Comparison of ENCODE assay signal across 15 cellular contexts in the genomic region with DNA sequence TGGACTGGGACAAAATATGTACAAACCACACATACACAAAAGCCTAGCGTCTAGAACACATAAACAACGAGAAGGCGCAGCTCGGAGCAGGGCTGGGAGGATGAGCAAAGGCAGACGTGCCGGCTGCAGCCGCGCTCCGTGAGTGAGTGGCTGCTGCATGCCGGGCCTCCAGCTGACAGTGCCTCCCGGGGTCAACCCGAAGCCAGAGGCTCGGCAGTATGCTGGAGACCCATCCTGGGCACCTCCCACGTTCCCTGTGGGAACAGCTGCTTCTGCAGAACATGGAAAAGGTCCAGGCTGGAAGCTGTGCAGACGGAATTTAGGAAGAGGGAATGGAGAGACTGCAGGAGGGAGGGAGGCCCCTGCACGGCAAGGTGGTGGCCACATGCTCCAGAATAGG. TPM values are rescaled to one million over a fixed set of nuclear protein-coding genes. Genes with fewer than 3 reads are reported as not detected.
DNase-seq lines count a peak whose midpoint lies in the region; ATAC-seq and TF ChIP-seq lines count a peak whose summit lies in the region.
"Had no signal": no experiment of that assay in that cellular context is flagged by ENCODE, and none has a peak within 500 bp of the region (broad histone marks: within the 10 kb centered on the region; RNA-seq: fewer than 3 reads in every experiment).

No MANE protein-coding gene starts in this region.

- TF ChIP-seq CTCF in GM23338 (conservative IDR thresholded peaks at IDR 0.05; ENCODE audit: low read depth in 2 of 2) = no peak
- no peak for TF ChIP-seq CTCF in WTC11 (IDR thresholded peaks at IDR 0.05)
- TF ChIP-seq CTCF in liver (IDR thresholded peaks at IDR 0.05; ENCODE audit: low read depth, low read length, missing input control) = no peak

- H4K20me1 ChIP-seq in GM23338 (replicated peaks; ENCODE audit: insufficient read depth) = no peaks in the 10 kb centered on the region; the same call in 1 of the 2 replicates

- H3K27ac ChIP-seq in ACC112 (ENCODE audit: low read depth, low read length) (no peak overlapping the region), GM23338 (ENCODE audit: low read depth) (no peak overlapping the region), liver (ENCODE audit: low read depth in 1 of 2, low read length in 2 of 2) (peak overlapping the region in 1 of 2 donors; percentile 41)
- H3K27ac ChIP-seq: thoracic aorta had no signal

- no peaks in the 10 kb centered on the region for H3K36me3 ChIP-seq in ACC112 (ENCODE audit: insufficient read depth, low read length)
- no peaks in the 10 kb centered on the region for H3K36me3 ChIP-seq in GM23338 (ENCODE audit: insufficient read depth)
- no peaks in the 10 kb centered on the region for H3K36me3 ChIP-seq in liver (ENCODE audit: control insufficient read depth in 4 of 4, insufficient read depth in 3 of 4, low read depth in 1 of 4, low read length in 3 of 4)
- H3K36me3 ChIP-seq: thoracic aorta had no signal

- H3K27ac Mint-ChIP-seq in GM23338 (no peak overlapping the region), WTC11 (peak overlapping the region; percentile 84)

- peaks cover 6% of the 10 kb centered on the region; the same call in 1 of the 2 replicates for H3F3A ChIP-seq in GM23338 (replicated peaks; ENCODE audit: low read depth)

- H3K4me3 Mint-ChIP-seq in GM23338 = no peak overlapping the region
- no peak overlapping the region for H3K4me3 Mint-ChIP-seq in WTC11

- H3K4me3 ChIP-seq in ACC112 (ENCODE audit: low read depth, low read length) = peak overlapping the region; percentile 36; the same call in 1 of the 2 replicates
- H3K4me3 ChIP-seq in GM23338 = no peak overlapping the region
- no peak overlapping the region for H3K4me3 ChIP-seq in liver (ENCODE audit: low read depth in 1 of 3, low read length in 3 of 3)
- H3K4me3 ChIP-seq: thoracic aorta had no signal

- H3K9me3 Mint-ChIP-seq in GM23338 (peaks cover 19% of the 10 kb centered on the region), WTC11 (no peaks in the 10 kb centered on the region; the same call in 1 of the 2 replicates)
- H3K9me3 Mint-ChIP-seq: CD4-positive, alpha-beta memory T cell; IgD-negative memory B cell had no signal

- WGBS in liver = 85% methylated on average over 16 of the region's 16 CpGs

- H3K4me1 ChIP-seq in ACC112 (ENCODE audit: control insufficient read depth, insufficient read depth, low read length, unreplicated experiment) (peaks cover 27% of the 10 kb centered on the region), GM23338 (ENCODE audit: insufficient read depth) (peaks cover 11% of the 10 kb centered on the region), liver (ENCODE audit: control insufficient read depth in 4 of 4, insufficient read depth in 4 of 4, low read length in 3 of 4) (peaks cover 6 to 28% (median 23%) of the 10 kb centered on the region in 4 donors)

- no peak overlapping the region for H3K4me2 ChIP-seq in GM23338

- H3K79me2 ChIP-seq in ACC112 (ENCODE audit: control insufficient read depth, insufficient read depth, low read length, unreplicated experiment) = no peaks in the 10 kb centered on the region
- peaks cover 21% of the 10 kb centered on the region for H3K79me2 ChIP-seq in GM23338 (replicated peaks; ENCODE audit: insufficient read depth)

- no peak overlapping the region for H3K9ac ChIP-seq in liver (ENCODE audit: low read depth in 1 of 2, low read length in 2 of 2)

- ATAC-seq in GM23338 = peak; percentile 4; the same call in 1 of the 3 replicates
- no peak for ATAC-seq in WTC11
- ATAC-seq: HCT116 had no signal

- CTCF ChIA-PET in WTC11 (lab: Charles Lee) = interaction anchor here (1.6 to 1.7 kb wide), 2 partner anchors 25 to 47 kb away, joined by 6 to 11 read pairs; no protein-coding TSS in a partner anchor

- H2AFZ ChIP-seq in ACC112 (ENCODE audit: low read length, unreplicated experiment) (no peak overlapping the region), GM23338 (no peak overlapping the region)

- H3K27me3 ChIP-seq in ACC112 (ENCODE audit: insufficient read depth, low read length) (no peaks in the 10 kb centered on the region), GM23338 (ENCODE audit: insufficient read depth) (no peaks in the 10 kb centered on the region), liver (ENCODE audit: control insufficient read depth in 4 of 4, insufficient read depth in 4 of 4, low read length in 3 of 4) (no peaks in the 10 kb centered on the region)

- peaks cover 31% of the 10 kb centered on the region for H3K4me1 Mint-ChIP-seq in GM23338
- peaks cover 25% of the 10 kb centered on the region for H3K4me1 Mint-ChIP-seq in WTC11

- H3K9me2 ChIP-seq in GM23338 (ENCODE audit: insufficient read depth) = no peaks in the 10 kb centered on the region

- H3K36me3 Mint-ChIP-seq in GM23338 (ENCODE audit: low read depth) = peaks cover 15% of the 10 kb centered on the region
- peaks cover 5% of the 10 kb centered on the region for H3K36me3 Mint-ChIP-seq in WTC11
- H3K36me3 Mint-ChIP-seq: CD4-positive, alpha-beta memory T cell; IgD-negative memory B cell had no signal

- no peaks in the 10 kb centered on the region for H3K9me3 ChIP-seq in liver (ENCODE audit: control insufficient read depth in 4 of 4, low read length in 3 of 4)
- H3K9me3 ChIP-seq: thoracic aorta had no signal

- POLR2A ChIA-PET in WTC11 (lab: Charles Lee) = no interaction called here

- H3K27me3 Mint-ChIP-seq in GM23338 (ENCODE audit: insufficient read depth, low read depth, poor library complexity) (peaks cover 1% of the 10 kb centered on the region), WTC11 (ENCODE audit: low read depth) (no peaks in the 10 kb centered on the region)
- H3K27me3 Mint-ChIP-seq: CD4-positive, alpha-beta memory T cell had no signal

- no peak for DNase-seq in GM23338 (ENCODE audit: low spot score)
- DNase-seq in WTC11 (ENCODE audit: low spot score) = no peak
- no peak for DNase-seq in stimulated activated CD4-positive, alpha-beta T cell treated with anti-CD3 and anti-CD28 coated beads, Interleukin-4, amount 100 ng/mL, for 1 hour
- DNase-seq in effector CD8-positive, alpha-beta T cell (lab: John Stamatoyannopoulos, UW) = no peak
- no peak for DNase-seq in AML-193 (lab: John Stamatoyannopoulos, UW)
- DNase-seq in activated CD4-positive, alpha-beta T cell treated with anti-CD3 and anti-CD28 coated beads, Interleukin-2, amount 50 U/mL, for 4 hours = no peak
- DNase-seq: activated CD4-positive, CD25-positive, alpha-beta regulatory T cell treated with anti-CD3 and anti-CD28 coated beads, Interleukin-2, amount 50 U/mL, for 72 hours; CD4-positive, alpha-beta memory T cell; stimulated activated CD4-positive, alpha-beta T cell treated with anti-CD3 and anti-CD28 coated beads, Interleukin-2, amount 100 ng/mL, for 48 hours had no signal

- no peak for TF ChIP-seq RAD21 in liver (IDR thresholded peaks at IDR 0.05)

TF ChIP-seq in GM23338, 12 proteins besides CTCF, POLR2A, EP300 and RAD21 (continues in another document):
- TF ChIP-seq STAT1 (IDR thresholded peaks at IDR 0.05; ENCODE audit: unreplicated experiment) = no peak
- no peak for TF ChIP-seq EZH2 (IDR thresholded peaks at IDR 0.05; ENCODE audit: low read depth, unreplicated experiment)
- TF ChIP-seq POLR2AphosphoS5 (IDR thresholded peaks at IDR 0.05; ENCODE audit: low read depth) = no peak

TF ChIP-seq in WTC11, 78 proteins besides CTCF, POLR2A, EP300 and RAD21 (continues in another document):
- TF ChIP-seq, protein P1, sequence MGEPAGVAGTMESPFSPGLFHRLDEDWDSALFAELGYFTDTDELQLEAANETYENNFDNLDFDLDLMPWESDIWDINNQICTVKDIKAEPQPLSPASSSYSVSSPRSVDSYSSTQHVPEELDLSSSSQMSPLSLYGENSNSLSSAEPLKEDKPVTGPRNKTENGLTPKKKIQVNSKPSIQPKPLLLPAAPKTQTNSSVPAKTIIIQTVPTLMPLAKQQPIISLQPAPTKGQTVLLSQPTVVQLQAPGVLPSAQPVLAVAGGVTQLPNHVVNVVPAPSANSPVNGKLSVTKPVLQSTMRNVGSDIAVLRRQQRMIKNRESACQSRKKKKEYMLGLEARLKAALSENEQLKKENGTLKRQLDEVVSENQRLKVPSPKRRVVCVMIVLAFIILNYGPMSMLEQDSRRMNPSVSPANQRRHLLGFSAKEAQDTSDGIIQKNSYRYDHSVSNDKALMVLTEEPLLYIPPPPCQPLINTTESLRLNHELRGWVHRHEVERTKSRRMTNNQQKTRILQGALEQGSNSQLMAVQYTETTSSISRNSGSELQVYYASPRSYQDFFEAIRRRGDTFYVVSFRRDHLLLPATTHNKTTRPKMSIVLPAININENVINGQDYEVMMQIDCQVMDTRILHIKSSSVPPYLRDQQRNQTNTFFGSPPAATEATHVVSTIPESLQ (CRISPR knock-in tag; IDR thresholded peaks at IDR 0.05) = no peak
- no peak for TF ChIP-seq ZNF121 (CRISPR knock-in tag; IDR thresholded peaks at IDR 0.05)

TF ChIP-seq in liver, 16 proteins besides CTCF, POLR2A, EP300 and RAD21:
- peak in 1 of 2 donors; percentile 28 for TF ChIP-seq RXRA (IDR thresholded peaks at IDR 0.05)
- no peak for TF ChIP-seq HNF4A (conservative IDR thresholded peaks at IDR 0.05)
- peak; percentile 29 for TF ChIP-seq SP1 (IDR thresholded peaks at IDR 0.05)
- TF ChIP-seq NR2F2 (IDR thresholded peaks at IDR 0.05) = peak; percentile 32

RNA-seq across cellular contexts. Expression of gene GPR146, which starts 3.6 kb away (rescaled TPM):
- 0.16 and 0.28 TPM in 2 replicates for total RNA-seq in GM23338 (2014; rRNA removed; shearing (Covaris generic))
- polyA plus RNA-seq in GM23338 (2016; fragmentation: Nextera tagmentation; extraction: Ambion mirVana) (0.37 TPM in 1 of 2 replicates, not detected in the other), liver (10 to 100 TPM; 15.5 to 25.4 TPM)
- total RNA-seq in WTC11 (2021) (0.87 to 1.1 TPM (median 0.92 TPM) in 3 replicates), liver (10 to 100 TPM; 27.9 to 33.5 TPM)

RNA-seq across cellular contexts. Expression of gene GPER1, which starts 47.1 kb away (rescaled TPM):
- 2.8 TPM in 1 of 2 replicates, not detected in the other for total RNA-seq in GM23338 (2014; rRNA removed; shearing (Covaris generic))
- polyA plus RNA-seq in GM23338 (2016; fragmentation: Nextera tagmentation; extraction: Ambion mirVana) (0.42 and 0.89 TPM in 2 replicates), liver (10 to 100 TPM in 1 of 2 donors, 1 to 10 TPM in 1; 8.0 to 23.1 TPM)
- total RNA-seq in WTC11 (2021) (0.28 to 0.87 TPM (median 0.41 TPM) in 3 replicates), liver (1 to 10 TPM; 2.9 to 6.7 TPM)
- total RNA-seq: CD4-positive, alpha-beta memory T cell had no signal
- polyA plus RNA-seq: CD4-positive, alpha-beta memory T cell had no signal

RNA-seq across cellular contexts. Expression of gene CYP2W1, which starts 57.8 kb away (rescaled TPM):
- not detected in 2 replicates for total RNA-seq in GM23338 (2014; rRNA removed; shearing (Covaris generic))
- polyA plus RNA-seq in GM23338 (2016; fragmentation: Nextera tagmentation; extraction: Ambion mirVana) = not detected in 2 replicates
- total RNA-seq in WTC11 (2021) = 0.48 TPM in 1 of 3 replicates, not detected in the others
- total RNA-seq in liver = under 1 TPM in 1 of 2 donors, not detected in 1; 0.28 TPM
- polyA plus RNA-seq in liver = not detected
- total RNA-seq: CD4-positive, alpha-beta memory T cell; lung microvascular endothelial cell; thoracic aorta had no signal
- polyA plus RNA-seq: CD4-positive, alpha-beta memory T cell; IgD-negative memory B cell had no signal

Comparison
In these comparisons a context has a peak if more than half of its experiments do, and no peak if none do; other contexts are left out.
1. RNA of gene GPR146, which starts 3.6 kb away (total RNA-seq): 27.9 to 33.5 TPM in liver; 0.87 to 1.1 TPM in WTC11 and 0.16 to 0.28 TPM in GM23338; every median in the first group is over 10 times any median in the second.